In the genomic region with DNA sequence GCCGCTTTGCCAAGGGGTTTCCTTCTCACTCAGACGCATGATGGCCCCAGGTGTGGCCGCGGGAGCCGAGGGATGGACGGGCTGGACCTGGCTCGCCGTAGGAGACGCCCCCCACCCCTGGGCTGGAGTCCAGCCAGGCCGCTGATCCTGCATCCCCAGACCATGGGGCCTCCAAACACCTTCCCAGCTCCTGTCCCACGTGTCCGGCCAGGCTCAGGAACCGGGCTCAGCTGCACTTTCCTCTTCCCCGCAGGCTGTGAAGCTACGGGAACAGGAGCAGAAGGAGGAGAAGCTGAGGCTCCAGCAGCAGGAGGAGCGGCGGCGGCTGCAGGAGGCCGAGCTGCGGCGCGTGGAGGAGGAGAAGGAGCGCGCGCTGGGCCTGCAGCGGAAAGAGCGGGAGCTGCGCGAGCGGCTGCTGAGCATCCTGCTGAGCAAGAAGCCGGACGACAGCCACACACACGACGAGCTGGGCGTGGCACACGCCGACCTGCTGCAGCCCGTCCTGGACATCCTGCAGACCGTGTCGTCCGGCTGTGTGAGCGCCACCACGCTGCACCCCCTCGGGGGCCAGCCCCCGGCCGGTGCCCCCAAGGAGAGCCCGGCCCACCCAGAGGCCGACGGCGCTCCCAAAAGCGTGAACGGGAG, we compare ENCODE assay signal across 20 cellular contexts. TPM values are rescaled to one million over a fixed set of nuclear protein-coding genes. Genes with fewer than 3 reads are reported as not detected.
DNase-seq lines count a peak whose midpoint lies in the region; ATAC-seq and TF ChIP-seq lines count a peak whose summit lies in the region.
"Had no signal": no experiment of that assay in that cellular context is flagged by ENCODE, and none has a peak within 500 bp of the region (broad histone marks: within the 10 kb centered on the region; RNA-seq: fewer than 3 reads in every experiment).

No MANE protein-coding gene starts in this region.

- peaks cover 0 to 66% (median 48%) of the 10 kb centered on the region in 4 donors for H3K36me3 ChIP-seq in right lobe of liver

- in situ Hi-C loops in KBM-7 (cut with MboI; ENCODE audit: low pct_unique_long_range_greater_than_20kb, low sequenced_read_pairs) = no loop called here

- no peaks in the 10 kb centered on the region for H3K4me1 ChIP-seq in right lobe of liver
- H3K4me1 ChIP-seq: Peyer's patch had no signal

- TF ChIP-seq CTCF in right lobe of liver (IDR thresholded peaks at IDR 0.05) (no peak), type B pancreatic cell (conservative IDR thresholded peaks at IDR 0.05) (no peak)

- intact Hi-C loops in left ventricle myocardium superior (cut with micrococcal nuclease) = no loop called here
- intact Hi-C loops in left cardiac atrium (cut with DNase I) = no loop called here
- intact Hi-C loops in right lobe of liver (cut with DNase I) = no loop called here

- peaks cover 2% of the 10 kb centered on the region for H3K9me3 ChIP-seq in T-helper 17 cell (ENCODE audit: control insufficient read depth, low read length, poor library complexity, severe bottlenecking)
- no peaks in the 10 kb centered on the region for H3K9me3 ChIP-seq in right lobe of liver
- H3K9me3 ChIP-seq: Peyer's patch had no signal

- peaks cover 15% of the 10 kb centered on the region for H3K4me1 Mint-ChIP-seq in T-helper 17 cell
- no peaks in the 10 kb centered on the region for H3K4me1 Mint-ChIP-seq in type B pancreatic cell (ENCODE audit: unreplicated experiment)
- H3K4me1 Mint-ChIP-seq: GM23338 had no signal

- H3K27ac ChIP-seq in right lobe of liver = no peak overlapping the region
- H3K27ac ChIP-seq: C4-2B, Peyer's patch had no signal

- H3K4me3 Mint-ChIP-seq in T-helper 17 cell (no peak overlapping the region), type B pancreatic cell (no peak overlapping the region)
- H3K4me3 Mint-ChIP-seq: GM23338 had no signal

- no peak overlapping the region for H3K4me3 ChIP-seq in right lobe of liver
- H3K4me3 ChIP-seq: GM23338, Peyer's patch had no signal

- TF ChIP-seq POLR2A in right lobe of liver (IDR thresholded peaks at IDR 0.05) = no peak

- 80% methylated on average over 1 of the region's 52 CpGs for WGBS in right lobe of liver (ENCODE audit: insufficient coverage, low coverage, low lambda C conversion rate, missing lambda C conversion rate)

- H3K36me3 Mint-ChIP-seq in T-helper 17 cell (ENCODE audit: low read depth) = peaks cover 7% of the 10 kb centered on the region
- H3K36me3 Mint-ChIP-seq in type B pancreatic cell = peaks cover 26% of the 10 kb centered on the region

- DNase-seq in left ventricle myocardium superior (peak; percentile 16), left cardiac atrium (no peak), T-helper 17 cell (no peak), right lobe of liver (peak in 2 of 3 donors; percentile 44 to 53), type B pancreatic cell (ENCODE audit: extremely low spot score, unreplicated experiment) (peak; percentile 68), NCI-H526 treated with DMSO at 0.1 percent for 48 hours (lab: John Stamatoyannopoulos, UW) (no peak), KBM-7 (no peak)
- DNase-seq: DMS79 treated with DMSO at 0.1 percent for 48 hours; NCI-H1105; NCI-H2081; NCI-H2171 treated with DMSO at 0.1 percent for 48 hours; NCI-H446; NCI-H69; NK-92 treated with Interleukin-12 subunit alpha and Interleukin-12 subunit beta, amount 100 ng/mL, for 24 hours; Peyer's patch; Right ventricle myocardium superior had no signal

- H3K27me3 Mint-ChIP-seq in T-helper 17 cell (no peaks in the 10 kb centered on the region), type B pancreatic cell (no peaks in the 10 kb centered on the region)

- ATAC-seq in left ventricle myocardium superior (no peak), left cardiac atrium (no peak), T-helper 17 cell (peak; percentile 9), right lobe of liver (peak in 1 of 4 donors; percentile 4), HG02884 (IDR thresholded peaks at IDR 0.05; ENCODE audit: unreplicated experiment) (no peak)
- ATAC-seq: GM23338, HCT116 had no signal

- H3K9me3 Mint-ChIP-seq in type B pancreatic cell = no peaks in the 10 kb centered on the region

- H3K27me3 ChIP-seq in right lobe of liver = no peaks in the 10 kb centered on the region
- H3K27me3 ChIP-seq: Peyer's patch had no signal

- H3K27ac Mint-ChIP-seq in T-helper 17 cell (no peak overlapping the region), type B pancreatic cell (no peak overlapping the region)
- H3K27ac Mint-ChIP-seq: GM23338 had no signal

RNA-seq across cellular contexts. Expression of a gene that starts 9.1 kb away (rescaled TPM):
- 16.8 TPM for total RNA-seq in left ventricle myocardium superior
- 10 to 100 TPM; 16.1 to 22.3 TPM for total RNA-seq in left cardiac atrium
- total RNA-seq in T-helper 17 cell = 100 to 1,000 TPM in 1 of 2 donors, 10 to 100 TPM in 1; 98.7 to 102 TPM
- total RNA-seq in right lobe of liver = 10 to 100 TPM; 15.1 to 33.2 (median 24.0) TPM
- total RNA-seq in type B pancreatic cell (ENCODE audit: low replicate concordance) = 49.8 and 53.0 TPM in 2 replicates

RNA-seq across cellular contexts. Expression of a gene that starts 14.3 kb away (rescaled TPM):
- total RNA-seq in left ventricle myocardium superior = not detected
- under 1 TPM in 1 of 2 donors, not detected in 1; 0.24 TPM for total RNA-seq in left cardiac atrium
- total RNA-seq in T-helper 17 cell = under 1 TPM; 0.52 to 0.57 TPM
- total RNA-seq in right lobe of liver = under 1 TPM in 1 of 6 experiments, not detected in 5; 0.13 TPM
- total RNA-seq in type B pancreatic cell (ENCODE audit: low replicate concordance) = not detected in 2 replicates
- total RNA-seq: Right ventricle myocardium superior had no signal

Comparison
In these comparisons a context has a peak if more than half of its experiments do, and no peak if none do; other contexts are left out.
1. DNase-seq: peak in left ventricle myocardium superior (single experiment), right lobe of liver (2 of 3) and type B pancreatic cell (single experiment); none in left cardiac atrium (single experiment), T-helper 17 cell (0 of 3), NCI-H526 treated with DMSO at 0.1 percent for 48 hours (single experiment) and KBM-7 (single experiment).